1 cellular context compared by ENCODE assay signal in the genomic region with DNA sequence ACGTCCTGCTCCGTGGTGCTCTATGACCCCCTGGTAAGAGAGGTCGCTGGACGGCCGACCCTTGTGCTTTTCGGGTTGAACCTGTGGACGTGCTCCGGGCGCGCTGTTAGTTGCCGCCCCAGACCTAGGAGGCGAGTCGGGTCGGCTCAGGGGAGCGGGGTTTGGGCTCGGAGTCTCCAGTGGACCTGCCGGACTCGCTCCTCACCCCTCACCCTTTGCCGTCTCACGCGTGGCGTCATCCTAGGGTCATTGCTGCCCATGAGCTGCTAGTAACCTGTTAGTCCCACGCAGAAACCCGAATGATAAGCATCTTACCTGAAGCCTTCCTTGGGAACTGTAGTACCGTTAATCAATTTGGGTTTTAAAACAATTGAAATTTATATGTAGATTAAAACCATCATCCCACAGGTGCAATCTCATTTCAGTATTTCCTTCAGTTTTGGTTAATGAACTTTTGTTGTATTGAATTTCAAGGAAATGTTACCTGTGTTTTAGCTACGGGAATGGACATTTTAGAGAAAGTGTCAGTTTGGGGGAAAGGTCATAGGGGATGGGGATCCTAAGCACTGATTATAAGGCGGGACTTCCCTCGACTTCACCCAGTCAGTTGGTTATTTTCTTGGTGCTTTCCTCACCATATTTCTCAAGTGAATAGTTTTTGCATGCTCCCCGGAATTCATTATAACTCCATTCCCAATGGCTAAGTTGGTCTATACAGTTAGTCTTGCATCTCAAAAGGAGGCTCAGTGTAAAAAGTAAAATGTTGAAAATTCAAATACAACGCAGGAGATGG.
TF ChIP-seq lines count a peak whose summit lies in the region.

No MANE protein-coding gene starts in this region.

TF ChIP-seq in SK-N-SH, 30 proteins besides CTCF, POLR2A, EP300 and RAD21:
- TF ChIP-seq RXRA (IDR thresholded peaks at IDR 0.05; ENCODE audit: borderline replicate concordance, low read depth) (no peak), POLR2AphosphoS5 (IDR thresholded peaks at IDR 0.05; ENCODE audit: low read depth, low read length) (no peak), GABPA (IDR thresholded peaks at IDR 0.05; ENCODE audit: low read depth) (no peak), ZBTB33 (IDR thresholded peaks at IDR 0.05; ENCODE audit: borderline replicate concordance, low read depth) (no peak), FOXM1 (IDR thresholded peaks at IDR 0.05; ENCODE audit: low read depth) (no peak), TAF1 (IDR thresholded peaks at IDR 0.05; ENCODE audit: borderline replicate concordance, low read depth, low read length) (no peak), SMC3 (IDR thresholded peaks at IDR 0.05; ENCODE audit: low read depth, low read length) (no peak)
